Comparison of ENCODE assay signal across 8 cellular contexts in the genomic region with DNA sequence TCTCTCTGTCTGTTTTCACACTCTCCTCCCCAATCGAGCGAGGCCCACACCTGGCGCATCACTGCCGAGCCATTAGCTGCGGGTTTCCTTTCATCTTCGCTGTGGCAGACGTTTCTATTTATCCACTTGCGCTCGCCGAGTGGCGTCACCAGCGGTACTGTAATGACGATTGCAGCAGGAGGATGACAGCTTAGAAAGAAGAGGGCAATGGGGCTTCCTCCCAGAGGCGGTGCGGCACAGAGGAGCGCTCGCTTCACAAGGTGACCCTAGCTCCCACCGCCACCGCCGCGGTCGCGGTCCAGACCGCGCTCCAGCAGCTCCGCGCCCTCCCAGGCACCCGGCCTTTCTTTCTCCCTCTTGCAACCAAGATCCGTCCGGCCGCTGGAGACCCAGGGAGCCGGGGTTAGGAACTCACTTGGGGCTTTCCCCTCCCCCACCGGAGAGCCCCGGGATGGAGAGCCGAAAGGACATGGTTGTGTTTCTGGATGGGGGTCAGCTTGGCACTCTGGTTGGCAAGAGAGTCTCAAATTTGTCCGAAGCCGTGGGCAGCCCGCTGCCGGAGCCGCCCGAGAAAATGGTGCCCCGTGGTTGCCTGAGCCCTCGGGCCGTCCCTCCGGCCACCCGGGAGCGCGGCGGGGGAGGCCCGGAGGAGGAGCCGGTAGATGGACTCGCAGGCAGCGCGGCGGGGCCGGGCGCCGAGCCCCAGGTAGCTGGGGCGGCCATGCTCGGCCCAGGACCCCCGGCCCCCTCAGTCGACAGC. TPM values are rescaled to one million over a fixed set of nuclear protein-coding genes. Genes with fewer than 3 reads are reported as not detected.
A peak's percentile ranks its signal among the peaks of the same experiment; 100 is the strongest.
DNase-seq lines count a peak whose midpoint lies in the region; ATAC-seq and TF ChIP-seq lines count a peak whose summit lies in the region.

A gene (plus strand): TSS at position 223 of the 760 bp plus-strand sequence. CDS start 229 bp downstream, at position 452.

- no peak within 1 kb of the TSS for H3K4me2 ChIP-seq in OCI-LY7 (ENCODE audit: low read length)

- H3K27ac ChIP-seq in OCI-LY7 (ENCODE audit: low read depth, low read length, poor library complexity, severe bottlenecking): no peak within 1 kb of the TSS

- no peaks in the 10 kb centered on the region for H4K20me1 ChIP-seq in OCI-LY7 (ENCODE audit: insufficient read depth, low read length)

- no TSS peak for BruUV-seq in OCI-LY7 (replicated peaks; lab: Mats Ljungman, UMichigan)

- peaks cover 0 to 3% of the 10 kb centered on the region in 2 donors for H3K36me3 Mint-ChIP-seq in activated T-cell treated with anti-CD3 and anti-CD28 coated beads, Interleukin-2, amount 50 U/mL, for 72 hours (ENCODE audit: insufficient read depth in 2 of 2)
- H3K36me3 Mint-ChIP-seq in nephron (ENCODE audit: low read depth): no peaks in the 10 kb centered on the region

- H3K79me2 ChIP-seq in OCI-LY7 (ENCODE audit: insufficient read depth, low read depth, low read length): no peaks in the 10 kb centered on the region

- H3K4me3 ChIP-seq in OCI-LY7 (ENCODE audit: low read depth, low read length, poor library complexity, severe bottlenecking): no peak within 1 kb of the TSS

- H3K27me3 Mint-ChIP-seq in activated T-cell treated with anti-CD3 and anti-CD28 coated beads, Interleukin-2, amount 50 U/mL, for 72 hours (ENCODE audit: low read depth): peaks cover 78% of the 10 kb centered on the region
- peaks cover 99% of the 10 kb centered on the region for H3K27me3 Mint-ChIP-seq in nephron (ENCODE audit: low read depth)

- DNase-seq in COLO668 (lab: John Stamatoyannopoulos, UW; ENCODE audit: unreplicated experiment): peak; percentile 83
- DNase-seq in NCI-H1092 treated with DMSO at 0.1 percent for 48 hours (lab: John Stamatoyannopoulos, UW): peak; percentile 44
- DNase-seq in activated T-cell treated with anti-CD3 and anti-CD28 coated beads, Interleukin-2, amount 50 U/mL, for 72 hours: peak; percentile 69 to 74
- DNase-seq in hippocampal formation (lab: John Stamatoyannopoulos, UW): no peak
- no peak for DNase-seq in OCI-LY7 (ENCODE audit: low spot score)

- intact Hi-C loops in OCI-LY7 (cut with micrococcal nuclease; ENCODE audit: unreplicated experiment): no loop called here

- H3K4me3 Mint-ChIP-seq in activated T-cell treated with anti-CD3 and anti-CD28 coated beads, Interleukin-2, amount 50 U/mL, for 72 hours: peak within 1 kb of the TSS; percentile 61 to 73
- H3K4me3 Mint-ChIP-seq in nephron: peak within 1 kb of the TSS; percentile 69 to 78 (median 76)

- ATAC-seq in activated T-cell treated with anti-CD3 and anti-CD28 coated beads, Interleukin-2, amount 50 U/mL, for 72 hours (replicated peaks in 1 of 2): peak; percentile 64 to 78
- ATAC-seq in GM21529 (IDR thresholded peaks at IDR 0.05; ENCODE audit: unreplicated experiment) (no peak), GM21515 (IDR thresholded peaks at IDR 0.05; ENCODE audit: unreplicated experiment) (no peak)

- POLR2A ChIA-PET in OCI-LY7 (lab: Charles Lee): no interaction called here

- no peak for TF ChIP-seq CTCF in nephron (IDR thresholded peaks at IDR 0.05; ENCODE audit: unreplicated experiment in 3 of 3)
- no peak for TF ChIP-seq CTCF in OCI-LY7 (conservative IDR thresholded peaks at IDR 0.05; ENCODE audit: low read length)

- H3K9me3 Mint-ChIP-seq in activated T-cell treated with anti-CD3 and anti-CD28 coated beads, Interleukin-2, amount 50 U/mL, for 72 hours: no peaks in the 10 kb centered on the region
- H3K9me3 Mint-ChIP-seq in nephron: peaks cover 7% of the 10 kb centered on the region

- H3K9me2 ChIP-seq in OCI-LY7 (ENCODE audit: insufficient read depth, low read length): no peaks in the 10 kb centered on the region

- H2AFZ ChIP-seq in OCI-LY7 (ENCODE audit: low read length): no peak within 1 kb of the TSS

- CTCF ChIA-PET in OCI-LY7 (lab: Charles Lee; ENCODE audit: unreplicated experiment): no interaction called here

- H3K27ac Mint-ChIP-seq in activated T-cell treated with anti-CD3 and anti-CD28 coated beads, Interleukin-2, amount 50 U/mL, for 72 hours: peak within 1 kb of the TSS; percentile 48
- H3K27ac Mint-ChIP-seq in nephron: no peak within 1 kb of the TSS

- H3K4me1 ChIP-seq in OCI-LY7 (ENCODE audit: insufficient read depth, low read length, poor library complexity, severe bottlenecking): no peaks in the 10 kb centered on the region

- no peaks in the 10 kb centered on the region for H3K36me3 ChIP-seq in OCI-LY7 (ENCODE audit: insufficient read depth, low read length)

- H3K4me1 Mint-ChIP-seq in activated T-cell treated with anti-CD3 and anti-CD28 coated beads, Interleukin-2, amount 50 U/mL, for 72 hours (ENCODE audit: low read depth): peaks cover 18% of the 10 kb centered on the region
- H3K4me1 Mint-ChIP-seq in nephron: peaks cover 39% of the 10 kb centered on the region

- H3K9me3 ChIP-seq in OCI-LY7 (ENCODE audit: low read length): no peaks in the 10 kb centered on the region

RNA-seq across cellular contexts. Expression of the gene that starts here (rescaled TPM):
- total RNA-seq in activated T-cell treated with anti-CD3 and anti-CD28 coated beads, Interleukin-2, amount 50 U/mL, for 72 hours: under 1 TPM in 1 of 2 donors, not detected in 1; 0.07 TPM
- not detected in 2 replicates for total RNA-seq in OCI-LY7 (2014; rRNA removed; shearing (Covaris generic))
- not detected in 2 replicates for total RNA-seq in OCI-LY7 (2022)

Comparison
In these comparisons a context has a peak if more than half of its experiments do, and no peak if none do; other contexts are left out.
1. Peak in DNase-seq and ATAC-seq in activated T-cell treated with anti-CD3 and anti-CD28 coated beads, Interleukin-2, amount 50 U/mL, for 72 hours; RNA of the gene not detected or under 1 TPM.
2. DNase-seq: peak in COLO668 (single experiment) and NCI-H1092 treated with DMSO at 0.1 percent for 48 hours (single experiment); none in hippocampal formation (0 of 2) and OCI-LY7 (single experiment).